In genomic region chr1:151196292-151196800, GRCh38 we compare ENCODE assay signal across 8 cellular contexts.
DNase-seq lines count a peak whose midpoint lies in the region; ATAC-seq and TF ChIP-seq lines count a peak whose summit lies in the region.

No MANE protein-coding gene starts in this region.

- DNase-seq in AG09319 (ENCODE audit: extremely low read depth, low read depth): peak; percentile 66
- DNase-seq in HEK293T (ENCODE audit: extremely low spot score): peak; percentile 65
- peak; percentile 97 to 98 for DNase-seq in NCI-H526 (lab: John Stamatoyannopoulos, UW)
- peak; percentile 44 for DNase-seq in activated CD4-positive, alpha-beta T cell treated with anti-CD3 and anti-CD28 coated beads, Interleukin-2, amount 50 U/mL, for 4 hours
- DNase-seq in middle frontal gyrus (ENCODE audit: extremely low spot score, low spot score): peak; percentile 92
- peak; percentile 83 for DNase-seq in stromal cell of bone marrow (ENCODE audit: low read depth)

- no peaks in the 10 kb centered on the region for H3K36me3 ChIP-seq in endocrine pancreas (ENCODE audit: control insufficient read depth, insufficient read depth, low read length)

- no peaks in the 10 kb centered on the region for H3K27me3 ChIP-seq in endocrine pancreas (ENCODE audit: control insufficient read depth, insufficient read depth, low read length)

- CTCF ChIA-PET in HEK293T (lab: Yijun Ruan, JAX): interaction anchor here (0.7 kb wide), 1 partner anchor 96 kb away, joined by 8 read pairs; no protein-coding TSS in a partner anchor

- peaks cover 5% of the 10 kb centered on the region for H3K4me1 ChIP-seq in endocrine pancreas (ENCODE audit: control insufficient read depth, insufficient read depth, low read length)

- POLR2A ChIA-PET in HEK293T (lab: Yijun Ruan, JAX): interaction anchor here (1.2 kb wide), 1 partner anchor 31 kb away, joined by 3 read pairs; the partner anchor contains the start of genes LYSMD1 and SCNM1

- H3K9me3 ChIP-seq in endocrine pancreas (ENCODE audit: control insufficient read depth, low read length): no peaks in the 10 kb centered on the region

- no peak overlapping the region for H3K9ac ChIP-seq in endocrine pancreas (ENCODE audit: control insufficient read depth, insufficient read depth, low read length)

- ATAC-seq in activated CD4-positive, CD25-positive, alpha-beta regulatory T cell treated with anti-CD3 and anti-CD28 coated beads, Interleukin-2, amount 50 U/mL, for 24 hours: no peak

- peak; percentile 60 for TF ChIP-seq CTCF in AG09319 (IDR thresholded peaks at IDR 0.05; ENCODE audit: low read depth, low read length)

- H3K4me3 ChIP-seq in endocrine pancreas (ENCODE audit: control insufficient read depth, insufficient read depth, low read length): peak overlapping the region; percentile 50

TF ChIP-seq in HEK293T, 16 proteins besides CTCF, POLR2A, EP300 and RAD21:
- peak; percentile 99 for TF ChIP-seq ZNF384 (IDR thresholded peaks at IDR 0.05)
- TF ChIP-seq CTBP1 (IDR thresholded peaks at IDR 0.05; ENCODE audit: borderline replicate concordance): no peak

Comparison
In these comparisons a context has a peak if more than half of its experiments do, and no peak if none do; other contexts are left out.
1. DNase-seq: peak in every context shown above with its lines; median percentile 98 in NCI-H526; 92 in middle frontal gyrus; 83 in stromal cell of bone marrow; 66 in AG09319; 65 in HEK293T; 44 in activated CD4-positive, alpha-beta T cell treated with anti-CD3 and anti-CD28 coated beads, Interleukin-2, amount 50 U/mL, for 4 hours.